ENCODE assay signal across 12 cellular contexts in genomic region chr1:208178091-208178529, GRCh38.
DNase-seq lines count a peak whose midpoint lies in the region; ATAC-seq and TF ChIP-seq lines count a peak whose summit lies in the region.
"Had no signal": no experiment of that assay in that cellular context is flagged by ENCODE, and none has a peak within 500 bp of the region (broad histone marks: within the 10 kb centered on the region; RNA-seq: fewer than 3 reads in every experiment).

No MANE protein-coding gene starts in this region.

- H3K4me3 ChIP-seq in esophagus muscularis mucosa (no peak overlapping the region), thyroid gland (replicated peaks in 1 of 3) (no peak overlapping the region), A673 (ENCODE audit: low read depth, low read length, poor library complexity, severe bottlenecking) (no peak overlapping the region)

- 76% methylated on average over 2 of the region's 2 CpGs for WGBS in esophagus muscularis mucosa
- WGBS in thyroid gland, 2 donors, result 48 to 60% methylated on average over 2 of the region's 2 CpGs

- H3K9me3 ChIP-seq in esophagus muscularis mucosa (no peaks in the 10 kb centered on the region), thyroid gland (no peaks in the 10 kb centered on the region), A673 (ENCODE audit: low read depth, low read length, poor library complexity, severe bottlenecking) (no peaks in the 10 kb centered on the region)

- TF ChIP-seq POLR2A in esophagus muscularis mucosa (IDR thresholded peaks at IDR 0.05; ENCODE audit: low read depth) (no peak), thyroid gland (IDR thresholded peaks at IDR 0.05) (no peak)

- peak overlapping the region in 3 of 4 donors; percentile 44 to 83 (median 57) for H3K27ac ChIP-seq in esophagus muscularis mucosa (replicated peaks in 1 of 4)
- peak overlapping the region; percentile 43 to 79 (median 69) for H3K27ac ChIP-seq in thyroid gland
- H3K27ac ChIP-seq in A673 (ENCODE audit: low read depth, low read length, poor library complexity, severe bottlenecking), result no peak overlapping the region
- H3K27ac ChIP-seq: 22Rv1 had no signal

- H3K27me3 ChIP-seq in esophagus muscularis mucosa (no peaks in the 10 kb centered on the region), thyroid gland (no peaks in the 10 kb centered on the region), A673 (replicated peaks; ENCODE audit: insufficient read depth, low read depth, low read length, poor library complexity) (peaks cover 7% of the 10 kb centered on the region)

- CTCF ChIA-PET in A673 (lab: Charles Lee), result no interaction called here

- H3K36me3 ChIP-seq in esophagus muscularis mucosa (no peaks in the 10 kb centered on the region), thyroid gland (no peaks in the 10 kb centered on the region), A673 (ENCODE audit: insufficient read depth, low read length, poor library complexity, severe bottlenecking) (no peaks in the 10 kb centered on the region)

- no peak for ATAC-seq in HG03097 (IDR thresholded peaks at IDR 0.05; ENCODE audit: low FRiP score, unreplicated experiment)
- ATAC-seq in activated naive CD8-positive, alpha-beta T cell treated with anti-CD3 and anti-CD28 coated beads, Interleukin-2, amount 50 U/mL, for 24 hours, result no peak
- ATAC-seq: activated CD8-positive, alpha-beta memory T cell treated with anti-CD3 and anti-CD28 coated beads, Interleukin-2, amount 10 ng/mL, durations not matched to agents 7 days and 5 days had no signal

- POLR2A ChIA-PET in A673 (lab: Charles Lee; ENCODE audit: low non-redundant PET), result no interaction called here

- no peak overlapping the region for H3K4me3 Mint-ChIP-seq in activated naive CD8-positive, alpha-beta T cell treated with anti-CD3 and anti-CD28 coated beads, Interleukin-2, amount 50 U/mL, for 24 hours
- H3K4me3 Mint-ChIP-seq: activated CD8-positive, alpha-beta memory T cell treated with anti-CD3 and anti-CD28 coated beads, Interleukin-2, amount 10 ng/mL, durations not matched to agents 7 days and 5 days had no signal

- H3K36me3 Mint-ChIP-seq in activated naive CD8-positive, alpha-beta T cell treated with anti-CD3 and anti-CD28 coated beads, Interleukin-2, amount 50 U/mL, for 24 hours (ENCODE audit: low read depth), result no peaks in the 10 kb centered on the region
- H3K36me3 Mint-ChIP-seq: activated CD8-positive, alpha-beta memory T cell treated with anti-CD3 and anti-CD28 coated beads, Interleukin-2, amount 10 ng/mL, durations not matched to agents 7 days and 5 days; mesothelial cell of epicardium had no signal

- no peak for TF ChIP-seq EP300 in esophagus muscularis mucosa (IDR thresholded peaks at IDR 0.05)

- BruUV-seq in A673 (replicated peaks; lab: Mats Ljungman, UMichigan), result no TSS peak

- intact Hi-C loops in esophagus muscularis mucosa (cut with DNase I), result no loop called here
- intact Hi-C loops in thyroid gland (cut with DNase I), result no loop called here
- intact Hi-C loops in A673 (cut with micrococcal nuclease; ENCODE audit: unreplicated experiment), result no loop called here

- peaks cover 50 to 87% (median 82%) of the 10 kb centered on the region in 4 donors for H3K4me1 ChIP-seq in esophagus muscularis mucosa
- peaks cover 37 to 59% of the 10 kb centered on the region in 2 donors for H3K4me1 ChIP-seq in thyroid gland
- no peaks in the 10 kb centered on the region for H3K4me1 ChIP-seq in A673 (ENCODE audit: insufficient read depth, low read length, poor library complexity, severe bottlenecking)

- H3K9me3 Mint-ChIP-seq in activated naive CD8-positive, alpha-beta T cell treated with anti-CD3 and anti-CD28 coated beads, Interleukin-2, amount 50 U/mL, for 24 hours, result no peaks in the 10 kb centered on the region
- H3K9me3 Mint-ChIP-seq: mesothelial cell of epicardium had no signal

- H3K27me3 Mint-ChIP-seq in activated naive CD8-positive, alpha-beta T cell treated with anti-CD3 and anti-CD28 coated beads, Interleukin-2, amount 50 U/mL, for 24 hours, result peaks cover 3% of the 10 kb centered on the region

- H3K27ac Mint-ChIP-seq in activated naive CD8-positive, alpha-beta T cell treated with anti-CD3 and anti-CD28 coated beads, Interleukin-2, amount 50 U/mL, for 24 hours, result no peak overlapping the region
- H3K27ac Mint-ChIP-seq: activated CD8-positive, alpha-beta memory T cell treated with anti-CD3 and anti-CD28 coated beads, Interleukin-2, amount 10 ng/mL, durations not matched to agents 7 days and 5 days; mesothelial cell of epicardium had no signal

- TF ChIP-seq CTCF in esophagus muscularis mucosa (IDR thresholded peaks at IDR 0.05) (no peak), thyroid gland (IDR thresholded peaks at IDR 0.05) (peak in 1 of 6 experiments; percentile 22), A673 (conservative IDR thresholded peaks at IDR 0.05; ENCODE audit: low read depth, low read length) (no peak)

- H3K4me1 Mint-ChIP-seq in activated naive CD8-positive, alpha-beta T cell treated with anti-CD3 and anti-CD28 coated beads, Interleukin-2, amount 50 U/mL, for 24 hours, result no peaks in the 10 kb centered on the region
- H3K4me1 Mint-ChIP-seq: activated CD8-positive, alpha-beta memory T cell treated with anti-CD3 and anti-CD28 coated beads, Interleukin-2, amount 10 ng/mL, durations not matched to agents 7 days and 5 days had no signal

- DNase-seq in DMS 273 (lab: John Stamatoyannopoulos, UW; ENCODE audit: unreplicated experiment) (peak; percentile 36), DMS 273 treated with DMSO at 0.1 percent for 48 hours (lab: John Stamatoyannopoulos, UW) (no peak), NCI-H345 treated with DMSO at 0.1 percent for 48 hours (lab: John Stamatoyannopoulos, UW; ENCODE audit: unreplicated experiment) (peak; percentile 85), esophagus muscularis mucosa (ENCODE audit: extremely low spot score) (no peak), thyroid gland (peak; percentile 85), A673 (ENCODE audit: low spot score) (no peak)
- DNase-seq in activated naive CD8-positive, alpha-beta T cell treated with anti-CD3 and anti-CD28 coated beads, Interleukin-2, amount 50 U/mL, for 24 hours, result no peak
- DNase-seq: activated CD8-positive, alpha-beta memory T cell treated with anti-CD3 and anti-CD28 coated beads, Interleukin-2, amount 10 ng/mL, durations not matched to agents 7 days and 5 days; foreskin melanocyte had no signal

Comparison
In these comparisons a context has a peak if more than half of its experiments do, and no peak if none do; other contexts are left out.
1. DNase-seq: peak in DMS 273 (single experiment), NCI-H345 treated with DMSO at 0.1 percent for 48 hours (single experiment) and thyroid gland (2 of 2); none in DMS 273 treated with DMSO at 0.1 percent for 48 hours (single experiment), esophagus muscularis mucosa (single experiment), activated naive CD8-positive, alpha-beta T cell treated with anti-CD3 and anti-CD28 coated beads, Interleukin-2, amount 50 U/mL, for 24 hours (single experiment) and A673 (single experiment).